Comparison of ENCODE assay signal across 1 cellular context in the genomic region with DNA sequence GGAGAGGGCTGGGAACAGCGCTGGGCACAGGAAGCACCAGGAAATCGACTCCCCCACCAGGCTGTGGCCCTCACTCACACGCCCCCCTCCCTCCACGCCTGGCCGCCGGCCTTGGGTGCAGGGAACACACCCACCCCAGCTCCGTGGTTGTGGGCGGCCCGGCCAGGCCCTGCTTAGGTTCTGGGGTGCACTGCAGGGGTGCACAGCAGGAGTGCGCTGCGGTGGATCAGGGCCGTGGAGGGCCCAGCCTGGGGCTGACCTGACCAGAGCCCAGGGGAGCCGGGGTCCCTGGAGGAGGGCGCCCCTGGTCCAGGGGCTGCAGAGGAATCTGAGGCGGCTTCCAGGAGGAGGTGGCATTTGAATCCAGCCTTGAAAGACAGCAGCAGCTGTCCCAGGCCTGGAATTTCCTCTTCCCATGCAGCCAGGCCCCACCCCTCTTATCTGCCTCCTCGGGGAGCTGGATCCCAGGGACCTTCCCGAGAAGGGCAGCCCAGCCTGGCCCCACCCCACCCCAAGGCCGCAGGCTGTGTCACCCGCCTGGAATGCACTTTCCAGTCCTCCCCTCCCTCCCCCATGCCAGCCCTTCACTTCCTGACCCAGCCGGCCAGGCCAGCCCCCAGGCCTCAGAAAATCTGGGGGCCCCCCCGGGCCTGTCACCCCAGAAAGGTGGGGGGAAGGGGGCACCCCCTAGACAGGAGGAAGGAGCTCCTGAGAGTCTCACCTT.
TF ChIP-seq lines count a peak whose summit lies in the region.

No MANE protein-coding gene starts in this region.

TF ChIP-seq in HepG2, 621 proteins besides CTCF, POLR2A, EP300 and RAD21 (continued from another document and continues in another):
- TF ChIP-seq, protein P1, sequence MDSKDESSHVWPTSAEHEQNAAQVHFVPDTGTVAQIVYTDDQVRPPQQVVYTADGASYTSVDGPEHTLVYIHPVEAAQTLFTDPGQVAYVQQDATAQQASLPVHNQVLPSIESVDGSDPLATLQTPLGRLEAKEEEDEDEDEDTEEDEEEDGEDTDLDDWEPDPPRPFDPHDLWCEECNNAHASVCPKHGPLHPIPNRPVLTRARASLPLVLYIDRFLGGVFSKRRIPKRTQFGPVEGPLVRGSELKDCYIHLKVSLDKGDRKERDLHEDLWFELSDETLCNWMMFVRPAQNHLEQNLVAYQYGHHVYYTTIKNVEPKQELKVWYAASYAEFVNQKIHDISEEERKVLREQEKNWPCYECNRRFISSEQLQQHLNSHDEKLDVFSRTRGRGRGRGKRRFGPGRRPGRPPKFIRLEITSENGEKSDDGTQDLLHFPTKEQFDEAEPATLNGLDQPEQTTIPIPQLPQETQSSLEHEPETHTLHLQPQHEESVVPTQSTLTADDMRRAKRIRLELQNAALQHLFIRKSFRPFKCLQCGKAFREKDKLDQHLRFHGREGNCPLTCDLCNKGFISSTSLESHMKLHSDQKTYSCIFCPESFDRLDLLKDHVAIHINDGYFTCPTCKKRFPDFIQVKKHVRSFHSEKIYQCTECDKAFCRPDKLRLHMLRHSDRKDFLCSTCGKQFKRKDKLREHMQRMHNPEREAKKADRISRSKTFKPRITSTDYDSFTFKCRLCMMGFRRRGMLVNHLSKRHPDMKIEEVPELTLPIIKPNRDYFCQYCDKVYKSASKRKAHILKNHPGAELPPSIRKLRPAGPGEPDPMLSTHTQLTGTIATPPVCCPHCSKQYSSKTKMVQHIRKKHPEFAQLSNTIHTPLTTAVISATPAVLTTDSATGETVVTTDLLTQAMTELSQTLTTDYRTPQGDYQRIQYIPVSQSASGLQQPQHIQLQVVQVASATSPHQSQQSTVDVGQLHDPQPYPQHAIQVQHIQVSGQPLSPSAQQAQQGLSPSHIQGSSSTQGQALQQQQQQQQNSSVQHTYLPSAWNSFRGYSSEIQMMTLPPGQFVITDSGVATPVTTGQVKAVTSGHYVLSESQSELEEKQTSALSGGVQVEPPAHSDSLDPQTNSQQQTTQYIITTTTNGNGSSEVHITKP (CRISPR knock-in tag; IDR thresholded peaks at IDR 0.05; ENCODE audit: low read depth): no peak
- TF ChIP-seq ZNF180 (CRISPR knock-in tag; IDR thresholded peaks at IDR 0.05; ENCODE audit: borderline replicate concordance, low read depth) (no peak), ZSCAN25 (CRISPR knock-in tag; IDR thresholded peaks at IDR 0.05) (no peak), HOXD1 (CRISPR knock-in tag; IDR thresholded peaks at IDR 0.05) (no peak), FLYWCH1 (CRISPR knock-in tag; IDR thresholded peaks at IDR 0.05) (no peak), KDM6A (CRISPR knock-in tag; IDR thresholded peaks at IDR 0.05; ENCODE audit: low read depth) (no peak), ZNF557 (CRISPR knock-in tag; IDR thresholded peaks at IDR 0.05) (no peak), PAF1 (CRISPR knock-in tag; IDR thresholded peaks at IDR 0.05) (no peak), ZNF749 (CRISPR knock-in tag; IDR thresholded peaks at IDR 0.05; ENCODE audit: borderline replicate concordance) (0 out of 2 replicates have a peak, but pooled peaks have one; percentile 13), KLF12 (CRISPR knock-in tag; IDR thresholded peaks at IDR 0.05; ENCODE audit: borderline replicate concordance) (0 out of 2 replicates have a peak, but pooled peaks have one; percentile 29), ZNF782 (CRISPR knock-in tag; IDR thresholded peaks at IDR 0.05; ENCODE audit: borderline replicate concordance) (no peak), ZNF816 (CRISPR knock-in tag; IDR thresholded peaks at IDR 0.05; ENCODE audit: borderline replicate concordance) (no peak), NAIF1 (CRISPR knock-in tag; IDR thresholded peaks at IDR 0.05; ENCODE audit: borderline replicate concordance) (no peak), GLI4 (CRISPR knock-in tag; IDR thresholded peaks at IDR 0.05; ENCODE audit: borderline replicate concordance) (no peak), ARNT (IDR thresholded peaks at IDR 0.05) (no peak), ZNF546 (CRISPR knock-in tag; conservative IDR thresholded peaks at IDR 0.05) (no peak), TOE1 (CRISPR knock-in tag; IDR thresholded peaks at IDR 0.05) (no peak), SMAD9 (CRISPR knock-in tag; IDR thresholded peaks at IDR 0.05) (no peak), ZNF350 (CRISPR knock-in tag; IDR thresholded peaks at IDR 0.05; ENCODE audit: borderline replicate concordance, low read depth) (no peak), ZFP1 (CRISPR knock-in tag; IDR thresholded peaks at IDR 0.05) (no peak), ZNF772 (CRISPR knock-in tag; IDR thresholded peaks at IDR 0.05) (peak; percentile 69; the same call in 1 of the 2 replicates), MIER3 (CRISPR knock-in tag; IDR thresholded peaks at IDR 0.05; ENCODE audit: borderline replicate concordance) (no peak), EZH2 (conservative IDR thresholded peaks at IDR 0.05; ENCODE audit: low read depth, low read length) (no peak), ADNP (CRISPR knock-in tag; IDR thresholded peaks at IDR 0.05) (0 out of 2 replicates have a peak, but pooled peaks have one; percentile 35), ZNF775 (CRISPR knock-in tag; IDR thresholded peaks at IDR 0.05; ENCODE audit: borderline replicate concordance) (no peak), ZNF879 (CRISPR knock-in tag; IDR thresholded peaks at IDR 0.05) (no peak), ZSCAN30 (CRISPR knock-in tag; IDR thresholded peaks at IDR 0.05) (no peak), ZNF331 (CRISPR knock-in tag; IDR thresholded peaks at IDR 0.05) (0 out of 2 replicates have a peak, but pooled peaks have one; percentile 20), ZNF589 (CRISPR knock-in tag; conservative IDR thresholded peaks at IDR 0.05) (no peak), HDAC2 (CRISPR knock-in tag; IDR thresholded peaks at IDR 0.05) (0 out of 2 replicates have a peak, but pooled peaks have one; percentile 35), ETV6 (CRISPR knock-in tag; conservative IDR thresholded peaks at IDR 0.05) (no peak), MEIS2 (CRISPR knock-in tag; IDR thresholded peaks at IDR 0.05) (no peak), PAWR (CRISPR knock-in tag; IDR thresholded peaks at IDR 0.05; ENCODE audit: borderline replicate concordance) (no peak), ZNF10 (CRISPR knock-in tag; IDR thresholded peaks at IDR 0.05; ENCODE audit: borderline replicate concordance, low read depth) (no peak), PCBP1 (IDR thresholded peaks at IDR 0.05; ENCODE audit: borderline replicate concordance, low read depth, low read length) (no peak), ZNF326 (CRISPR knock-in tag; IDR thresholded peaks at IDR 0.05; ENCODE audit: borderline replicate concordance) (no peak), NR2F6 (IDR thresholded peaks at IDR 0.05) (peak; percentile 27; the same call in 1 of the 2 replicates), NR2F6 (CRISPR knock-in tag; IDR thresholded peaks at IDR 0.05) (peak; percentile 52; the same call in 1 of the 2 replicates)
- TF ChIP-seq, protein P2, sequence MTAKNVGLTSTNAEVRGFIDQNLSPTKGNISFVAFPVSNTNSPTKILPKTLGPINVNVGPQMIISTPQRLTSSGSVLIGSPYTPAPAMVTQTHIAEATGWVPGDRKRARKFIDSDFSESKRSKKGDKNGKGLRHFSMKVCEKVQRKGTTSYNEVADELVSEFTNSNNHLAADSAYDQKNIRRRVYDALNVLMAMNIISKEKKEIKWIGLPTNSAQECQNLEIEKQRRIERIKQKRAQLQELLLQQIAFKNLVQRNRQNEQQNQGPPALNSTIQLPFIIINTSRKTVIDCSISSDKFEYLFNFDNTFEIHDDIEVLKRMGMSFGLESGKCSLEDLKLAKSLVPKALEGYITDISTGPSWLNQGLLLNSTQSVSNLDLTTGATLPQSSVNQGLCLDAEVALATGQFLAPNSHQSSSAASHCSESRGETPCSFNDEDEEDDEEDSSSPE (CRISPR knock-in tag; IDR thresholded peaks at IDR 0.05): no peak
- TF ChIP-seq, protein P3, sequence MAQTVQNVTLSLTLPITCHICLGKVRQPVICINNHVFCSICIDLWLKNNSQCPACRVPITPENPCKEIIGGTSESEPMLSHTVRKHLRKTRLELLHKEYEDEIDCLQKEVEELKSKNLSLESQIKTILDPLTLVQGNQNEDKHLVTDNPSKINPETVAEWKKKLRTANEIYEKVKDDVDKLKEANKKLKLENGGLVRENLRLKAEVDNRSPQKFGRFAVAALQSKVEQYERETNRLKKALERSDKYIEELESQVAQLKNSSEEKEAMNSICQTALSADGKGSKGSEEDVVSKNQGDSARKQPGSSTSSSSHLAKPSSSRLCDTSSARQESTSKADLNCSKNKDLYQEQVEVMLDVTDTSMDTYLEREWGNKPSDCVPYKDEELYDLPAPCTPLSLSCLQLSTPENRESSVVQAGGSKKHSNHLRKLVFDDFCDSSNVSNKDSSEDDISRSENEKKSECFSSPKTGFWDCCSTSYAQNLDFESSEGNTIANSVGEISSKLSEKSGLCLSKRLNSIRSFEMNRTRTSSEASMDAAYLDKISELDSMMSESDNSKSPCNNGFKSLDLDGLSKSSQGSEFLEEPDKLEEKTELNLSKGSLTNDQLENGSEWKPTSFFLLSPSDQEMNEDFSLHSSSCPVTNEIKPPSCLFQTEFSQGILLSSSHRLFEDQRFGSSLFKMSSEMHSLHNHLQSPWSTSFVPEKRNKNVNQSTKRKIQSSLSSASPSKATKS (CRISPR knock-in tag; IDR thresholded peaks at IDR 0.05): no peak
- TF ChIP-seq, protein P4, sequence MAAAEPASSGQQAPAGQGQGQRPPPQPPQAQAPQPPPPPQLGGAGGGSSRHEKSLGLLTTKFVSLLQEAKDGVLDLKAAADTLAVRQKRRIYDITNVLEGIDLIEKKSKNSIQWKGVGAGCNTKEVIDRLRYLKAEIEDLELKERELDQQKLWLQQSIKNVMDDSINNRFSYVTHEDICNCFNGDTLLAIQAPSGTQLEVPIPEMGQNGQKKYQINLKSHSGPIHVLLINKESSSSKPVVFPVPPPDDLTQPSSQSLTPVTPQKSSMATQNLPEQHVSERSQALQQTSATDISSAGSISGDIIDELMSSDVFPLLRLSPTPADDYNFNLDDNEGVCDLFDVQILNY (CRISPR knock-in tag; conservative IDR thresholded peaks at IDR 0.05): no peak
- TF ChIP-seq, protein P5, sequence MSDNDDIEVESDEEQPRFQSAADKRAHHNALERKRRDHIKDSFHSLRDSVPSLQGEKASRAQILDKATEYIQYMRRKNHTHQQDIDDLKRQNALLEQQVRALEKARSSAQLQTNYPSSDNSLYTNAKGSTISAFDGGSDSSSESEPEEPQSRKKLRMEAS (IDR thresholded peaks at IDR 0.05): peak; percentile 27; the same call in 1 of the 2 replicates
- TF ChIP-seq, protein P6, sequence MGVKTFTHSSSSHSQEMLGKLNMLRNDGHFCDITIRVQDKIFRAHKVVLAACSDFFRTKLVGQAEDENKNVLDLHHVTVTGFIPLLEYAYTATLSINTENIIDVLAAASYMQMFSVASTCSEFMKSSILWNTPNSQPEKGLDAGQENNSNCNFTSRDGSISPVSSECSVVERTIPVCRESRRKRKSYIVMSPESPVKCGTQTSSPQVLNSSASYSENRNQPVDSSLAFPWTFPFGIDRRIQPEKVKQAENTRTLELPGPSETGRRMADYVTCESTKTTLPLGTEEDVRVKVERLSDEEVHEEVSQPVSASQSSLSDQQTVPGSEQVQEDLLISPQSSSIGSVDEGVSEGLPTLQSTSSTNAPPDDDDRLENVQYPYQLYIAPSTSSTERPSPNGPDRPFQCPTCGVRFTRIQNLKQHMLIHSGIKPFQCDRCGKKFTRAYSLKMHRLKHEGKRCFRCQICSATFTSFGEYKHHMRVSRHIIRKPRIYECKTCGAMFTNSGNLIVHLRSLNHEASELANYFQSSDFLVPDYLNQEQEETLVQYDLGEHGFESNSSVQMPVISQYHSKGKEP (CRISPR knock-in tag; IDR thresholded peaks at IDR 0.05): no peak
- TF ChIP-seq, protein P7, sequence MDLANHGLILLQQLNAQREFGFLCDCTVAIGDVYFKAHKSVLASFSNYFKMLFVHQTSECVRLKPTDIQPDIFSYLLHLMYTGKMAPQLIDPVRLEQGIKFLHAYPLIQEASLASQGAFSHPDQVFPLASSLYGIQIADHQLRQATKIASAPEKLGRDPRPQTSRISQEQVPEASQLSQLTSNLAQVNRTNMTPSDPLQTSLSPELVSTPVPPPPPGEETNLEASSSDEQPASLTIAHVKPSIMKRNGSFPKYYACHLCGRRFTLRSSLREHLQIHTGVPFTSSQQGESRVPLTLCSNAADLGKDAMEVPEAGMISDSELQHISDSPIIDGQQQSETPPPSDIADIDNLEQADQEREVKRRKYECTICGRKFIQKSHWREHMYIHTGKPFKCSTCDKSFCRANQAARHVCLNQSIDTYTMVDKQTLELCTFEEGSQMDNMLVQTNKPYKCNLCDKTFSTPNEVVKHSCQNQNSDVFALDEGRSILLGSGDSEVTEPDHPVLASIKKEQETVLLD (CRISPR knock-in tag; IDR thresholded peaks at IDR 0.05; ENCODE audit: low read depth): no peak
- TF ChIP-seq, protein P8, sequence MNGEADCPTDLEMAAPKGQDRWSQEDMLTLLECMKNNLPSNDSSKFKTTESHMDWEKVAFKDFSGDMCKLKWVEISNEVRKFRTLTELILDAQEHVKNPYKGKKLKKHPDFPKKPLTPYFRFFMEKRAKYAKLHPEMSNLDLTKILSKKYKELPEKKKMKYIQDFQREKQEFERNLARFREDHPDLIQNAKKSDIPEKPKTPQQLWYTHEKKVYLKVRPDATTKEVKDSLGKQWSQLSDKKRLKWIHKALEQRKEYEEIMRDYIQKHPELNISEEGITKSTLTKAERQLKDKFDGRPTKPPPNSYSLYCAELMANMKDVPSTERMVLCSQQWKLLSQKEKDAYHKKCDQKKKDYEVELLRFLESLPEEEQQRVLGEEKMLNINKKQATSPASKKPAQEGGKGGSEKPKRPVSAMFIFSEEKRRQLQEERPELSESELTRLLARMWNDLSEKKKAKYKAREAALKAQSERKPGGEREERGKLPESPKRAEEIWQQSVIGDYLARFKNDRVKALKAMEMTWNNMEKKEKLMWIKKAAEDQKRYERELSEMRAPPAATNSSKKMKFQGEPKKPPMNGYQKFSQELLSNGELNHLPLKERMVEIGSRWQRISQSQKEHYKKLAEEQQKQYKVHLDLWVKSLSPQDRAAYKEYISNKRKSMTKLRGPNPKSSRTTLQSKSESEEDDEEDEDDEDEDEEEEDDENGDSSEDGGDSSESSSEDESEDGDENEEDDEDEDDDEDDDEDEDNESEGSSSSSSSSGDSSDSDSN (CRISPR knock-in tag; IDR thresholded peaks at IDR 0.05): peak; percentile 15; the same call in 1 of the 2 replicates
- TF ChIP-seq, protein P9, sequence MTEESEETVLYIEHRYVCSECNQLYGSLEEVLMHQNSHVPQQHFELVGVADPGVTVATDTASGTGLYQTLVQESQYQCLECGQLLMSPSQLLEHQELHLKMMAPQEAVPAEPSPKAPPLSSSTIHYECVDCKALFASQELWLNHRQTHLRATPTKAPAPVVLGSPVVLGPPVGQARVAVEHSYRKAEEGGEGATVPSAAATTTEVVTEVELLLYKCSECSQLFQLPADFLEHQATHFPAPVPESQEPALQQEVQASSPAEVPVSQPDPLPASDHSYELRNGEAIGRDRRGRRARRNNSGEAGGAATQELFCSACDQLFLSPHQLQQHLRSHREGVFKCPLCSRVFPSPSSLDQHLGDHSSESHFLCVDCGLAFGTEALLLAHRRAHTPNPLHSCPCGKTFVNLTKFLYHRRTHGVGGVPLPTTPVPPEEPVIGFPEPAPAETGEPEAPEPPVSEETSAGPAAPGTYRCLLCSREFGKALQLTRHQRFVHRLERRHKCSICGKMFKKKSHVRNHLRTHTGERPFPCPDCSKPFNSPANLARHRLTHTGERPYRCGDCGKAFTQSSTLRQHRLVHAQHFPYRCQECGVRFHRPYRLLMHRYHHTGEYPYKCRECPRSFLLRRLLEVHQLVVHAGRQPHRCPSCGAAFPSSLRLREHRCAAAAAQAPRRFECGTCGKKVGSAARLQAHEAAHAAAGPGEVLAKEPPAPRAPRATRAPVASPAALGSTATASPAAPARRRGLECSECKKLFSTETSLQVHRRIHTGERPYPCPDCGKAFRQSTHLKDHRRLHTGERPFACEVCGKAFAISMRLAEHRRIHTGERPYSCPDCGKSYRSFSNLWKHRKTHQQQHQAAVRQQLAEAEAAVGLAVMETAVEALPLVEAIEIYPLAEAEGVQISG (CRISPR knock-in tag; IDR thresholded peaks at IDR 0.05): 0 out of 2 replicates have a peak, but pooled peaks have one; percentile 23
